Comparison of ENCODE assay signal across 11 cellular contexts in the genomic region with DNA sequence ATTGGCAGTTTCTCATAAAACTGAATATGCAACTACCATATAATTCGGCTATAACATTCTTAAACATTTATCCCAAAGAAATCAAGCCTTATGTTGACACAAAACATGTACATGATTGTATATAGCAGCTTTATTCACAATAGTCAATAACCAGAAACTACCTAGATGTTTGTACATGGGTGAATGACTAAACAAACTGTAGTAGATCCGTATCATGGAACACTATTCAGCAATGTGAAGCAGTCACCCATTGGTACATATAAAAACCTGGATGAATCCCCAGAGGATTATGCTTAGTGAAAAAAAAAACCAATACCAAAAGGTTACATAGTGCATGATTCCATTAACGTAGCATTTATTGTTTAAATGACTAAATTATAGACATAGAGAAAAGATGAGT.
"Had no signal": no experiment of that assay in that cellular context is flagged by ENCODE, and none has a peak within 500 bp of the region (broad histone marks: within the 10 kb centered on the region; RNA-seq: fewer than 3 reads in every experiment).

No MANE protein-coding gene starts in this region.

- H3K9me3 ChIP-seq: HAP-1 had no signal

- H3K27ac Mint-ChIP-seq: GM23338, H9, HFFc6 had no signal

- FAIRE-seq: H1, H54 had no signal

- H3K4me1 Mint-ChIP-seq: GM23338, H9 had no signal

- DNase-seq: GM23248, GOT3, H7, H9, HCEC 1CT, HFFc6 had no signal

- ATAC-seq: GM23338, HCT116 had no signal

- H3K4me3 Mint-ChIP-seq: GM23338, H9, HFFc6 had no signal

- H3K4me1 ChIP-seq: HAP-1 had no signal

- H3K27ac ChIP-seq: GM23248 had no signal

- H3K4me3 ChIP-seq: GM23248, GM23338, HAP-1 had no signal

- H3K36me3 ChIP-seq: HAP-1 had no signal

- H3K9me3 Mint-ChIP-seq: GM23338, H9 had no signal
